In genomic region chr2:171459498-171459897, GRCh38 we compare ENCODE assay signal across 1 cellular context.
TF ChIP-seq lines count a peak whose summit lies in the region.

No MANE protein-coding gene starts in this region.

TF ChIP-seq in HEK293, 187 proteins besides CTCF, POLR2A, EP300 and RAD21:
- TF ChIP-seq ATF2 (tag by site-specific recombination; IDR thresholded peaks at IDR 0.05; ENCODE audit: low read depth) (peak; percentile 76), ZNF654 (tag by site-specific recombination; IDR thresholded peaks at IDR 0.05; ENCODE audit: low read depth) (no peak)
